ENCODE assay signal across 8 cellular contexts in genomic region chr19:2552859-2553258, GRCh38.
DNase-seq lines count a peak whose midpoint lies in the region; ATAC-seq, FAIRE-seq and TF ChIP-seq lines count a peak whose summit lies in the region.

No MANE protein-coding gene starts in this region.

- WGBS in testis, 2 donors = 34 to 35% methylated on average over 11 of the region's 11 CpGs

- H3K4me2 ChIP-seq in keratinocyte (ENCODE audit: control insufficient read depth, extremely low read depth, insufficient read depth, low read depth, low read length) = peak overlapping the region; percentile 85

- no peak for TF ChIP-seq POLR2A in testis (IDR thresholded peaks at IDR 0.05)

- no peaks in the 10 kb centered on the region for H3K27me3 Mint-ChIP-seq in Calu3 (ENCODE audit: unreplicated experiment)

- CTCF ChIA-PET in Calu3 (lab: Charles Lee) = interaction anchor here (0.6 to 0.7 kb wide), 2 partner anchors 37 to 88 kb away, joined by 3 to 5 read pairs; no protein-coding TSS in a partner anchor

- H3K27ac ChIP-seq in keratinocyte (ENCODE audit: control insufficient read depth, insufficient read depth, low read length) (no peak overlapping the region), testis (peak overlapping the region in 1 of 2 donors; percentile 56)

- BruUV-seq in Calu3 (replicated peaks; lab: Mats Ljungman, UMichigan) = no TSS peak

- no peaks in the 10 kb centered on the region for H3K4me1 Mint-ChIP-seq in Calu3 (ENCODE audit: low read depth, unreplicated experiment)

- peak; percentile 85 for ATAC-seq in stimulated activated naive CD8-positive, alpha-beta T cell treated with anti-CD3 and anti-CD28 coated beads, Interleukin-15, Interleukin-2, amounts not matched to agents 100 U/mL and 50 U/mL, for 24 hours

- H3K4me3 Mint-ChIP-seq in Calu3 (ENCODE audit: low read depth, unreplicated experiment) = no peak overlapping the region

- H3K27ac Mint-ChIP-seq in Calu3 (ENCODE audit: unreplicated experiment) = no peak overlapping the region

- H3K9me3 ChIP-seq in keratinocyte (ENCODE audit: control insufficient read depth, low read depth, low read length) = no peaks in the 10 kb centered on the region
- no peaks in the 10 kb centered on the region for H3K9me3 ChIP-seq in testis

- peak; percentile 74 for DNase-seq in A172 (ENCODE audit: low spot score)
- peak; percentile 75 for DNase-seq in GM19238 (ENCODE audit: insufficient read length, low spot score)
- DNase-seq in KBM-7 = peak; percentile 98
- DNase-seq in activated CD4-positive, alpha-beta T cell treated with anti-CD3 and anti-CD28 coated beads, Interleukin-2, amount 50 U/mL, for 4 hours = peak; percentile 24 to 30
- no peak for DNase-seq in keratinocyte (ENCODE audit: low read depth, low spot score)
- DNase-seq in stimulated activated naive CD8-positive, alpha-beta T cell treated with anti-CD3 and anti-CD28 coated beads, Interleukin-15, Interleukin-2, amounts not matched to agents 100 U/mL and 50 U/mL, for 24 hours = peak; percentile 53
- DNase-seq in Calu3 = no peak
- DNase-seq in testis = no peak

- H3K9me1 ChIP-seq in keratinocyte (ENCODE audit: control insufficient read depth, extremely low read depth, insufficient read depth, low read length) = no peaks in the 10 kb centered on the region

- H3K27me3 ChIP-seq in keratinocyte (ENCODE audit: control insufficient read depth, extremely low read depth, insufficient read depth, low read length) (no peaks in the 10 kb centered on the region), testis (no peaks in the 10 kb centered on the region)

- no peak overlapping the region for H3K9ac ChIP-seq in keratinocyte (ENCODE audit: control insufficient read depth, extremely low read depth, insufficient read depth, low read length)

- dilution Hi-C loops in keratinocyte (cut with MboI; ENCODE audit: extremely low pct_ligation_motif_present, low sequenced_read_pairs) = no loop called here

- intact Hi-C loops in Calu3 (cut with micrococcal nuclease; ENCODE audit: unreplicated experiment) (no loop called here), testis (cut with DNase I; ENCODE audit: low total_unique reads) (no loop called here)

- TF ChIP-seq CTCF in keratinocyte (optimal IDR thresholded peaks at IDR 0.05 in 1 of 3, IDR thresholded peaks at IDR 0.05 in 1 of 3, conservative IDR thresholded peaks at IDR 0.05 in 1 of 3; ENCODE audit: extremely low read depth in 1 of 3, insufficient read depth in 2 of 3, low read length in 3 of 3) (no peak), Calu3 (IDR thresholded peaks at IDR 0.05; ENCODE audit: unreplicated experiment) (no peak), testis (IDR thresholded peaks at IDR 0.05) (no peak)

- no peaks in the 10 kb centered on the region for H3K36me3 Mint-ChIP-seq in Calu3 (ENCODE audit: insufficient read depth, unreplicated experiment)

- no peaks in the 10 kb centered on the region for H4K20me1 ChIP-seq in keratinocyte (ENCODE audit: control insufficient read depth, extremely low read depth, insufficient read depth, low read length)

- in situ Hi-C loops in KBM-7 (cut with MboI; ENCODE audit: low pct_unique_long_range_greater_than_20kb, low sequenced_read_pairs) = no loop called here

- H3K4me3 ChIP-seq in keratinocyte (ENCODE audit: control insufficient read depth in 2 of 3, extremely low read depth in 1 of 3, insufficient read depth in 2 of 3, low read depth in 1 of 3, low read length in 3 of 3) (peak overlapping the region in 2 of 3 experiments; percentile 44 to 61), testis (no peak overlapping the region)

- peak overlapping the region; percentile 71 for H2AFZ ChIP-seq in keratinocyte (ENCODE audit: control insufficient read depth, low read length)

- H3K4me1 ChIP-seq in keratinocyte (ENCODE audit: control insufficient read depth, extremely low read depth, insufficient read depth, low read length) (peaks cover 3% of the 10 kb centered on the region), testis (no peaks in the 10 kb centered on the region)

- H3K36me3 ChIP-seq in keratinocyte (ENCODE audit: control insufficient read depth in 2 of 2, extremely low read depth in 1 of 2, insufficient read depth in 2 of 2, low read length in 2 of 2) (no peaks in the 10 kb centered on the region), testis (ENCODE audit: low read depth, missing control alignments) (no peaks in the 10 kb centered on the region)

- no peaks in the 10 kb centered on the region for H3K79me2 ChIP-seq in keratinocyte (ENCODE audit: control insufficient read depth, insufficient read depth, low read length)

- FAIRE-seq in keratinocyte (lab: Jason Lieb, UNC) = peak; percentile 5

- no peaks in the 10 kb centered on the region for H3K9me3 Mint-ChIP-seq in Calu3 (ENCODE audit: low read depth, unreplicated experiment)

Comparison
In these comparisons a context has a peak if more than half of its experiments do, and no peak if none do; other contexts are left out.
1. DNase-seq: peak in A172 (single experiment), GM19238 (single experiment), KBM-7 (single experiment), activated CD4-positive, alpha-beta T cell treated with anti-CD3 and anti-CD28 coated beads, Interleukin-2, amount 50 U/mL, for 4 hours (2 of 2) and stimulated activated naive CD8-positive, alpha-beta T cell treated with anti-CD3 and anti-CD28 coated beads, Interleukin-15, Interleukin-2, amounts not matched to agents 100 U/mL and 50 U/mL, for 24 hours (single experiment); none in keratinocyte (single experiment), Calu3 (single experiment) and testis (single experiment).
2. H3K4me3 ChIP-seq: peak in keratinocyte (2 of 3); none in testis (0 of 2).